8 cellular contexts compared by ENCODE assay signal in genomic region chr7:66994681-66995044, GRCh38. TPM values are rescaled to one million over a fixed set of nuclear protein-coding genes. Genes with fewer than 3 reads are reported as not detected.
DNase-seq lines count a peak whose midpoint lies in the region; ATAC-seq and TF ChIP-seq lines count a peak whose summit lies in the region.
"Not testable (repeated sequence)": the region's sequence is repeated elsewhere in the genome, so short reads cannot be mapped to it uniquely, and the experiment has no call there.

No MANE protein-coding gene starts in this region.

- peak overlapping the region; percentile 99 for H3K9ac ChIP-seq in smooth muscle cell (ENCODE audit: low read depth)

- H2AFZ ChIP-seq in smooth muscle cell (ENCODE audit: low read depth), result not testable (repeated sequence)

- BruUV-seq in A673 (replicated peaks; lab: Mats Ljungman, UMichigan), result not testable (repeated sequence)

- H3K27ac Mint-ChIP-seq in activated CD4-positive, alpha-beta T cell treated with anti-CD3 and anti-CD28 coated beads, Interleukin-2, amount 10 ng/mL, durations not matched to agents 7 days and 5 days, result peak overlapping the region; percentile 100

- H4K20me1 ChIP-seq in smooth muscle cell (ENCODE audit: low read depth), result peaks cover 17% of the 10 kb centered on the region

- H3K27ac ChIP-seq in A673 (ENCODE audit: low read depth, low read length, poor library complexity, severe bottlenecking) (peak overlapping the region; percentile 75), cingulate gyrus (ENCODE audit: low read depth, low read length) (peak overlapping the region; percentile 91), smooth muscle cell (ENCODE audit: low read depth) (peak overlapping the region; percentile 99)

- CTCF ChIA-PET in A673 (lab: Charles Lee), result interaction anchor here (0.6 kb wide), 1 partner anchor 114 kb away, joined by 3 read pairs; no protein-coding TSS in a partner anchor
- CTCF ChIA-PET in activated CD4-positive, alpha-beta T cell treated with anti-CD3 and anti-CD28 coated beads, Interleukin-2, amount 10 ng/mL, durations not matched to agents 7 days and 5 days (lab: Charles Lee), result interaction anchor here (0.7 to 1.1 kb wide), 2 partner anchors 18 to 94 kb away, joined by 3 read pairs; no protein-coding TSS in a partner anchor

- POLR2A ChIA-PET in A673 (lab: Charles Lee; ENCODE audit: low non-redundant PET), result not testable (repeated sequence)
- POLR2A ChIA-PET in activated CD4-positive, alpha-beta T cell treated with anti-CD3 and anti-CD28 coated beads, Interleukin-2, amount 10 ng/mL, durations not matched to agents 7 days and 5 days (lab: Charles Lee), result interaction anchor here (1.5 kb wide), 1 partner anchor 72 kb away, joined by 3 read pairs; no protein-coding TSS in a partner anchor

- 5% methylated on average over 9 of the region's 9 CpGs for WGBS in smooth muscle cell (ENCODE audit: low lambda C conversion rate)

- H3K4me1 Mint-ChIP-seq in activated CD4-positive, alpha-beta T cell treated with anti-CD3 and anti-CD28 coated beads, Interleukin-2, amount 10 ng/mL, durations not matched to agents 7 days and 5 days, result peaks cover 34% of the 10 kb centered on the region

- H3F3A ChIP-seq in smooth muscle cell (ENCODE audit: low read depth), result not testable (repeated sequence)

- TF ChIP-seq CTCF in A673 (conservative IDR thresholded peaks at IDR 0.05; ENCODE audit: low read depth, low read length), result peak; percentile 51
- TF ChIP-seq CTCF in smooth muscle cell (IDR thresholded peaks at IDR 0.05; ENCODE audit: borderline replicate concordance, insufficient read depth, poor library complexity, severe bottlenecking), result peak; percentile 45

- peak; percentile 72 for DNase-seq in A673 (ENCODE audit: low spot score)
- DNase-seq in NCI-H526 (lab: John Stamatoyannopoulos, UW), result peak; percentile 38 to 57
- peak; percentile 63 for DNase-seq in activated CD4-positive, alpha-beta T cell treated with anti-CD3 and anti-CD28 coated beads, Interleukin-2, amount 10 ng/mL, durations not matched to agents 7 days and 5 days
- peak; percentile 61 for DNase-seq in kidney glomerular epithelial cell (lab: John Stamatoyannopoulos, UW)
- peak; percentile 12 for DNase-seq in smooth muscle cell (lab: John Stamatoyannopoulos, UW; ENCODE audit: unreplicated experiment)

- H3K4me1 ChIP-seq in A673 (ENCODE audit: insufficient read depth, low read length, poor library complexity, severe bottlenecking); smooth muscle cell (ENCODE audit: low read depth): not testable (repeated sequence)

- H3K9me3 ChIP-seq in A673 (ENCODE audit: low read depth, low read length, poor library complexity, severe bottlenecking); smooth muscle cell (replicated peaks; ENCODE audit: low read depth): not testable (repeated sequence)

- H3K9me3 Mint-ChIP-seq in activated CD4-positive, alpha-beta T cell treated with anti-CD3 and anti-CD28 coated beads, Interleukin-2, amount 10 ng/mL, durations not matched to agents 7 days and 5 days, result not testable (repeated sequence)

- peak overlapping the region; percentile 87 for H3K4me3 Mint-ChIP-seq in activated CD4-positive, alpha-beta T cell treated with anti-CD3 and anti-CD28 coated beads, Interleukin-2, amount 10 ng/mL, durations not matched to agents 7 days and 5 days

- peaks cover 21% of the 10 kb centered on the region for H3K79me2 ChIP-seq in smooth muscle cell (ENCODE audit: low read depth)

- peaks cover 24% of the 10 kb centered on the region for H3K36me3 Mint-ChIP-seq in activated CD4-positive, alpha-beta T cell treated with anti-CD3 and anti-CD28 coated beads, Interleukin-2, amount 10 ng/mL, durations not matched to agents 7 days and 5 days (ENCODE audit: low read depth)

- H3K36me3 ChIP-seq in A673 (ENCODE audit: insufficient read depth, low read length, poor library complexity, severe bottlenecking), result peaks cover 22% of the 10 kb centered on the region
- not testable (repeated sequence) for H3K36me3 ChIP-seq in smooth muscle cell (ENCODE audit: low read depth)

- peak overlapping the region; percentile 75 for H3K4me2 ChIP-seq in smooth muscle cell

- not testable (repeated sequence) for H3K27me3 Mint-ChIP-seq in activated CD4-positive, alpha-beta T cell treated with anti-CD3 and anti-CD28 coated beads, Interleukin-2, amount 10 ng/mL, durations not matched to agents 7 days and 5 days

- not testable (repeated sequence) for H3K27me3 ChIP-seq in A673 (replicated peaks; ENCODE audit: insufficient read depth, low read depth, low read length, poor library complexity); smooth muscle cell (ENCODE audit: low read depth)

- H3K4me3 ChIP-seq in A673 (ENCODE audit: low read depth, low read length, poor library complexity, severe bottlenecking) (peak overlapping the region; percentile 86), smooth muscle cell (peak overlapping the region; percentile 58)

- intact Hi-C loops in A673 (cut with micrococcal nuclease; ENCODE audit: unreplicated experiment), result loop anchor here (5.0 to 10.0 kb wide), 2 partner anchors 150 to 962 kb away; no protein-coding TSS in a partner anchor

- ATAC-seq in GM18520 (IDR thresholded peaks at IDR 0.05; ENCODE audit: unreplicated experiment) (peak; percentile 21), HG03354 (IDR thresholded peaks at IDR 0.05; ENCODE audit: poor library complexity, severe bottlenecking, unreplicated experiment) (peak; percentile 36)

RNA-seq across cellular contexts. Expression of gene SBDS, which starts 0.7 kb away (rescaled TPM):
- total RNA-seq in A673 (2021) (56.1 and 63.4 TPM in 2 replicates), smooth muscle cell (107 and 122 TPM in 2 replicates)
- 10 to 100 TPM; 34.2 to 37.8 TPM for total RNA-seq in activated CD4-positive, alpha-beta T cell treated with anti-CD3 and anti-CD28 coated beads, Interleukin-2, amount 10 ng/mL, durations not matched to agents 7 days and 5 days
- polyA plus RNA-seq in smooth muscle cell, result 118 and 133 TPM in 2 replicates

RNA-seq across cellular contexts. Expression of gene TYW1, which starts 2.0 kb away (rescaled TPM):
- total RNA-seq in A673 (2021) (15.9 and 16.8 TPM in 2 replicates), smooth muscle cell (42.5 and 53.7 TPM in 2 replicates)
- total RNA-seq in activated CD4-positive, alpha-beta T cell treated with anti-CD3 and anti-CD28 coated beads, Interleukin-2, amount 10 ng/mL, durations not matched to agents 7 days and 5 days, result 10 to 100 TPM; 15.4 to 16.4 TPM
- polyA plus RNA-seq in smooth muscle cell, result 12.4 and 14.3 TPM in 2 replicates

Comparison
In these comparisons a context has a peak if more than half of its experiments do, and no peak if none do; other contexts are left out.
1. Peak in every context shown above with its lines: DNase-seq, ATAC-seq, H3K4me3 ChIP-seq and H3K27ac ChIP-seq.
2. DNase-seq: peak in every context shown above with its lines; median percentile 72 in A673; 63 in activated CD4-positive, alpha-beta T cell treated with anti-CD3 and anti-CD28 coated beads, Interleukin-2, amount 10 ng/mL, durations not matched to agents 7 days and 5 days; 61 in kidney glomerular epithelial cell; 48 in NCI-H526; 12 in smooth muscle cell.